10 cellular contexts compared by ENCODE assay signal in genomic region chr2:101533611-101534601, GRCh38. TPM values are rescaled to one million over a fixed set of nuclear protein-coding genes. Genes with fewer than 3 reads are reported as not detected.
DNase-seq lines count a peak whose midpoint lies in the region; ATAC-seq and FAIRE-seq lines count a peak whose summit lies in the region.
"Had no signal": no experiment of that assay in that cellular context is flagged by ENCODE, and none has a peak within 500 bp of the region (broad histone marks: within the 10 kb centered on the region; RNA-seq: fewer than 3 reads in every experiment).

No MANE protein-coding gene starts in this region.

- peak; percentile 19 for ATAC-seq in left lobe of liver

- H3K27ac ChIP-seq in cingulate gyrus (ENCODE audit: low read depth, low read length): peak overlapping the region; percentile 97
- peak overlapping the region; percentile 88 for H3K27ac ChIP-seq in substantia nigra (ENCODE audit: low read depth, low read length, poor library complexity, severe bottlenecking)

- peak; percentile 69 to 77 for DNase-seq in NOMO-1 (lab: John Stamatoyannopoulos, UW; ENCODE audit: unreplicated experiment in 2 of 2)
- no peak for DNase-seq in left lobe of liver (ENCODE audit: low spot score)
- peak in 48 of 49 donors; percentile 14 to 91 (median 80) for DNase-seq in substantia nigra (lab: John Stamatoyannopoulos, UW)
- DNase-seq in AG08395 (ENCODE audit: low spot score): no peak
- DNase-seq in urothelium cell line (ENCODE audit: low spot score): no peak
- no peak for DNase-seq in NCI-H1417 treated with DMSO at 0.1 percent for 48 hours (lab: John Stamatoyannopoulos, UW)
- DNase-seq in NCI-H524 treated with DMSO at 0.1 percent for 48 hours (lab: John Stamatoyannopoulos, UW): no peak
- DNase-seq: NCI-H510A treated with DMSO at 0.1 percent for 48 hours had no signal

- no peak for FAIRE-seq in urothelium cell line (lab: Jason Lieb, UNC)
- FAIRE-seq: TTC549 had no signal

RNA-seq across cellular contexts. Expression of gene RFX8, which starts 59.0 kb away (rescaled TPM):
- not detected for total RNA-seq in left lobe of liver

Comparison
In these comparisons a context has a peak if more than half of its experiments do, and no peak if none do; other contexts are left out.
1. DNase-seq: peak in NOMO-1 (2 of 2) and substantia nigra (48 of 49); none in left lobe of liver (single experiment), AG08395 (single experiment), urothelium cell line (single experiment), NCI-H1417 treated with DMSO at 0.1 percent for 48 hours (single experiment) and NCI-H524 treated with DMSO at 0.1 percent for 48 hours (single experiment).